7 cellular contexts compared by ENCODE assay signal in the genomic region with DNA sequence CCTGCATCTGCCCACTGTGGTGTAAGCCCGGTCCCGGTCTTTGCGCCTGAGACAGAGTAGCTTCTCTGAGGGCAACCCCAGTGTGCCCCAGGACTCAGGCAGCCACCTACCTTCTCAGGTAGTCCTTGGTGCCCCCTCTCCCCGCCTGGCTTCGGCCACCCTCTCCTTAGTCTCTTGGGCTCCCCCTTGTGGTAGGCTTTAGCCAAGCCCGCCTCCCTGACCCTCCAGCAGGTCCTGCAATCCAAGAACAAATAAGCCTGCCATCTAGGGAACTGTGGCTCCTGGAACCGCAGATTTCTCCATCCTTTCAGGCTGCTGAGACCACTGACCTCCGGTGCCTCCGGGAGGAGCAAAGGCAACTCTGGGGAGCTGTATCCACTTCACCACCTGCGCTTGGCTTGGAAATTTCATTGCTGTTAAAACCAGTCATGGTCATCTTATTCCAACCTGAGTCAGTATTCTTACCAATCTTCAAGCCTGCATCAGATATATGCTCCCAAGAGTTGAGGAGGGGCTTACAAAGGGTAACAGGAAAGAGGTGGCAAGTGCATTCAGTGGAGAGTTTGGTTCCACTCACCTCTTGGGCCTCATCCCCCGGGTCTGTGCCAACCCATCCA. TPM values are rescaled to one million over a fixed set of nuclear protein-coding genes. Genes with fewer than 3 reads are reported as not detected.
A peak's percentile ranks its signal among the peaks of the same experiment; 100 is the strongest.
DNase-seq lines count a peak whose midpoint lies in the region; ATAC-seq and TF ChIP-seq lines count a peak whose summit lies in the region.

No MANE protein-coding gene starts in this region.

- H3K4me1 ChIP-seq in SJCRH30: no peaks in the 10 kb centered on the region
- no peaks in the 10 kb centered on the region for H3K4me1 ChIP-seq in body of pancreas
- H3K4me1 ChIP-seq in iPS DF 6.9 (ENCODE audit: control insufficient read depth, insufficient read depth, low read length): peaks cover 2% of the 10 kb centered on the region; the same call in 1 of the 2 replicates

- H3K27me3 ChIP-seq in H7 (ENCODE audit: control insufficient read depth, insufficient read depth, low read length): no peaks in the 10 kb centered on the region
- H3K27me3 ChIP-seq in SJCRH30: no peaks in the 10 kb centered on the region
- no peaks in the 10 kb centered on the region for H3K27me3 ChIP-seq in body of pancreas
- H3K27me3 ChIP-seq in iPS DF 6.9 (ENCODE audit: control insufficient read depth, insufficient read depth, low read length): no peaks in the 10 kb centered on the region

- H3K36me3 ChIP-seq in H7 (replicated peaks; ENCODE audit: control insufficient read depth, insufficient read depth, low read length) (no peaks in the 10 kb centered on the region), SJCRH30 (no peaks in the 10 kb centered on the region), body of pancreas (replicated peaks in 1 of 2; ENCODE audit: insufficient read depth in 1 of 2, low read depth in 2 of 2) (no peaks in the 10 kb centered on the region), iPS DF 6.9 (ENCODE audit: control insufficient read depth, insufficient read depth, low read length) (no peaks in the 10 kb centered on the region)

- ATAC-seq in body of pancreas: peak; percentile 53

- H3K4me3 ChIP-seq in H7 (ENCODE audit: insufficient read depth, low read depth, low read length) (no peak overlapping the region), SJCRH30 (no peak overlapping the region), body of pancreas (no peak overlapping the region), iPS DF 6.9 (ENCODE audit: low read length) (no peak overlapping the region)

- 16 to 20% methylated on average over 11 of the region's 11 CpGs for WGBS in body of pancreas, 2 donors
- WGBS in iPS DF 6.9 (ENCODE audit: insufficient coverage, insufficient read length): no CpG with 5 or more reads among the region's 11 CpGs

- no peak for TF ChIP-seq POLR2A in body of pancreas (IDR thresholded peaks at IDR 0.05)

- TF ChIP-seq CTCF in GM12873 (IDR thresholded peaks at IDR 0.05; ENCODE audit: insufficient read depth, low read depth, low read length, missing control alignments) (peak; percentile 93), body of pancreas (IDR thresholded peaks at IDR 0.05) (peak; percentile 58 to 79 (median 68))

- intact Hi-C loops in body of pancreas (cut with DNase I): loop anchor here (10.0 kb wide), 1 partner anchor 849 kb away; no protein-coding TSS in a partner anchor

- DNase-seq in H7: peak; percentile 91
- peak; percentile 50 for DNase-seq in LoVo (ENCODE audit: low spot score)
- DNase-seq in SJCRH30: peak; percentile 45 to 66
- peak; percentile 66 to 73 (median 66) for DNase-seq in body of pancreas
- DNase-seq in iPS DF 6.9 (ENCODE audit: low read depth, low spot score): peak; percentile 89
- peak; percentile 10 to 30 for DNase-seq in stimulated activated CD4-positive, alpha-beta T cell treated with anti-CD3 and anti-CD28 coated beads, Interleukin-15, amount 100 ng/mL, for 48 hours (ENCODE audit: low read depth in 2 of 2)

- H3K27ac ChIP-seq in SJCRH30 (no peak overlapping the region), body of pancreas (no peak overlapping the region), iPS DF 6.9 (ENCODE audit: low read length) (no peak overlapping the region)

- H3K9me3 ChIP-seq in SJCRH30 (replicated peaks): no peaks in the 10 kb centered on the region
- H3K9me3 ChIP-seq in body of pancreas: no peaks in the 10 kb centered on the region
- no peaks in the 10 kb centered on the region for H3K9me3 ChIP-seq in iPS DF 6.9 (ENCODE audit: control insufficient read depth, insufficient read depth, low read length)

RNA-seq across cellular contexts. Expression of gene TENM4, which starts 52.8 kb away (rescaled TPM):
- total RNA-seq in H7 (2014; rRNA removed; shearing (Covaris generic)): 21.8 and 29.6 TPM in 2 replicates
- total RNA-seq in SJCRH30 (2014; rRNA removed; shearing (Covaris generic)): 0.53 and 0.58 TPM in 2 replicates
- total RNA-seq in body of pancreas: 1 to 10 TPM in 1 of 2 donors, under 1 TPM in 1; 0.78 to 6.6 TPM

Comparison
In these comparisons a context has a peak if more than half of its experiments do, and no peak if none do; other contexts are left out.
1. DNase-seq: peak in every context shown above with its lines; median percentile 91 in H7; 89 in iPS DF 6.9; 66 in body of pancreas; 56 in SJCRH30; 50 in LoVo; 20 in stimulated activated CD4-positive, alpha-beta T cell treated with anti-CD3 and anti-CD28 coated beads, Interleukin-15, amount 100 ng/mL, for 48 hours.